In the genomic region with DNA sequence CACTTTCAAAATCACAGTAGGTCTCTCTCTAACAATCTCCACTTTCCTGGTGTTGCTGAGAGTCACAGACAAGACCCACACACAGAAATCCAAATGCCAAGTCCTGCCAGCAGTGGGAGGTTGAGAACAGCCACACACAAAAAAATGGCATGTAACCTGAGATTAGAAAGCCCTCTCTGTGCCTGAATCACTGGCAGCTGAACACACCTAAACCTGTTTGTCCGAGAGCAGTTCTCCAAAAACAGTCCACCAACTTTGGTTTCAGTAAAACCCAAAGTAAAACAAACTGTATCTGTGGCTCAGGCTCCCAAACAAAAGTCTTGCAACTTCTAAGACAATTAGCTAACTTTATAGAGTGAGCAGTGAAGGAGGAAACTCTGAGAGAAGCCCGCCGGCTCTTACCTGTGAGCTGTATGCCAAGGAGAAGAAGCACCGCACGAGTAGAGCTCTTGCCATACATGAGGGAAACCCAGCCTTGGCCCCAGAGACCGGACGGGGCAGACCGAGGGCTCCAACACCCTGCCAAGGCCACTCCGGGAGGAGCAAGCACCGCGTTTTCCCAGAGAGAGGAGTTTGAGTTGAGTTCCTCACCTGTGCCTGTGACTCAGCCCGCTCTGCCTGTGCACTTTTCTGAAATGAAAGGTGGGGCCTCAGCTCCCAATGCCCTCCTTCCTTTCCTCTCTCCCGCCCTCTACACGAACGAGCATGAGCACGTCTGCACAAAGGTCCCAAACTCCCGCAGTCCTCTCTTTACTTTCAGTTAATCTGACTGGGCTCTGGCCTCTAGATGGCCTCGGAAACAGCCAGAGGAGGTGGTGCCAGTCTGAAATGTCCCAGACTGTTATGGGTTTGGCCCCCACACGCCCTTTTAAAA, we compare ENCODE assay signal across 8 cellular contexts. TPM values are rescaled to one million over a fixed set of nuclear protein-coding genes. Genes with fewer than 3 reads are reported as not detected.
DNase-seq lines count a peak whose midpoint lies in the region; ATAC-seq and TF ChIP-seq lines count a peak whose summit lies in the region.

A gene (minus strand): TSS at position 604 of the 874 bp plus-strand sequence. CDS start 144 bp downstream, at position 460.

- H3K9me3 Mint-ChIP-seq in endothelial cell (ENCODE audit: unreplicated experiment) (no peaks in the 10 kb centered on the region), naive B cell (peaks cover 0 to 5% (median 0%) of the 10 kb centered on the region in 7 donors)

- peak; percentile 97 for DNase-seq in HT-29 (ENCODE audit: low spot score)
- peak; percentile 73 for DNase-seq in RPMI8226
- peak; percentile 15 for DNase-seq in endothelial cell (ENCODE audit: low spot score)
- no peak for DNase-seq in naive B cell
- DNase-seq in HUDEP-2 (lab: John Stamatoyannopoulos, UW; ENCODE audit: unreplicated experiment in 76 of 76), result no peak
- no peak for DNase-seq in activated gamma-delta T cell treated with Interleukin-2 at 50 U/mL for 16 hours

- no peak for TF ChIP-seq CTCF in endothelial cell (IDR thresholded peaks at IDR 0.05; ENCODE audit: unreplicated experiment)

- no peaks in the 10 kb centered on the region for H3K36me3 Mint-ChIP-seq in endothelial cell (ENCODE audit: low read depth, unreplicated experiment)
- no peaks in the 10 kb centered on the region for H3K36me3 Mint-ChIP-seq in naive B cell

- peak within 1 kb of the TSS; percentile 10 for H3K27ac Mint-ChIP-seq in endothelial cell (ENCODE audit: unreplicated experiment)
- H3K27ac Mint-ChIP-seq in naive B cell, result peak within 1 kb of the TSS in 1 of 6 donors; percentile 16

- H3K4me1 Mint-ChIP-seq in endothelial cell (ENCODE audit: unreplicated experiment), result peaks cover 6% of the 10 kb centered on the region
- H3K4me1 Mint-ChIP-seq in naive B cell, result peaks cover 6 to 12% (median 9%) of the 10 kb centered on the region in 3 donors

- ATAC-seq in naive B cell (ENCODE audit: low read depth in 2 of 2) (peak; percentile 27 to 51), HG03565 (IDR thresholded peaks at IDR 0.05; ENCODE audit: unreplicated experiment) (no peak), GM19463 (IDR thresholded peaks at IDR 0.05; ENCODE audit: unreplicated experiment) (no peak)

- peak within 1 kb of the TSS; percentile 82 for H3K4me3 Mint-ChIP-seq in endothelial cell (ENCODE audit: unreplicated experiment)
- H3K4me3 Mint-ChIP-seq in naive B cell, result peak within 1 kb of the TSS in 6 of 8 donors; percentile 11 to 78 (median 60)

- peaks cover 4% of the 10 kb centered on the region for H3K27me3 Mint-ChIP-seq in endothelial cell (ENCODE audit: unreplicated experiment)
- peaks cover 54 to 66% (median 61%) of the 10 kb centered on the region in 3 donors for H3K27me3 Mint-ChIP-seq in naive B cell

RNA-seq across cellular contexts. Expression of the gene that starts here (rescaled TPM):
- 24.3 and 30.4 TPM in 2 replicates for total RNA-seq in HT-29 (2014; rRNA removed; shearing (Covaris generic))
- total RNA-seq in endothelial cell (ENCODE audit: unreplicated experiment), result 1.0 TPM
- polyA plus RNA-seq in naive B cell (ENCODE audit: low read depth in 6 of 6), result not detected

Comparison
In these comparisons a context has a peak if more than half of its experiments do, and no peak if none do; other contexts are left out.
1. RNA of the gene that starts here (total RNA-seq): 24.3 to 30.4 TPM in HT-29; 1.0 TPM in endothelial cell (single experiment); every median in the first group is over 10 times any median in the second.
2. Peak in ATAC-seq in naive B cell; RNA of the gene not detected or under 1 TPM.
3. DNase-seq: peak in HT-29 (single experiment), RPMI8226 (single experiment) and endothelial cell (single experiment); none in naive B cell (single experiment), HUDEP-2 (0 of 76) and activated gamma-delta T cell treated with Interleukin-2 at 50 U/mL for 16 hours (single experiment).